6 cellular contexts compared by ENCODE assay signal in genomic region chr2:154570501-154570900, GRCh38.
"Had no signal": no experiment of that assay in that cellular context is flagged by ENCODE, and none has a peak within 500 bp of the region (broad histone marks: within the 10 kb centered on the region; RNA-seq: fewer than 3 reads in every experiment).

No MANE protein-coding gene starts in this region.

- H3K36me3 ChIP-seq: HAP-1 had no signal

- H3K36me3 Mint-ChIP-seq: IgD-negative memory B cell had no signal

- H3K9ac ChIP-seq: GM23248 had no signal

- H3K4me3 ChIP-seq: GM23248, HAP-1 had no signal

- H3K4me3 Mint-ChIP-seq: HFFc6, IgD-negative memory B cell had no signal

- DNase-seq: GM23248, H7, HFFc6 had no signal

- H3K4me1 ChIP-seq: HAP-1 had no signal

- H3K9me3 ChIP-seq: HAP-1 had no signal

- H3K27me3 Mint-ChIP-seq: IgD-negative memory B cell had no signal

- H2AFZ ChIP-seq: GM23248 had no signal

- H3K27ac Mint-ChIP-seq: HFFc6, IgD-negative memory B cell had no signal

- H3K27ac ChIP-seq: GM23248, HL-60 had no signal

- H3K4me1 Mint-ChIP-seq: IgD-negative memory B cell had no signal
